23 cellular contexts compared by ENCODE assay signal in genomic region chr2:110742412-110742811, GRCh38. TPM values are rescaled to one million over a fixed set of nuclear protein-coding genes. Genes with fewer than 3 reads are reported as not detected.
DNase-seq lines count a peak whose midpoint lies in the region; ATAC-seq, FAIRE-seq and TF ChIP-seq lines count a peak whose summit lies in the region.
"Had no signal": no experiment of that assay in that cellular context is flagged by ENCODE, and none has a peak within 500 bp of the region (broad histone marks: within the 10 kb centered on the region; RNA-seq: fewer than 3 reads in every experiment).

No MANE protein-coding gene starts in this region.

- SMC1A ChIA-PET in GM12878 (lab: Charles Lee; ENCODE audit: uncharacterized antibody, unreplicated experiment) = interaction anchor here (1.1 to 1.7 kb wide), 5 partner anchors 13 to 73 kb away, joined by 3 to 8 read pairs (median 5); no protein-coding TSS in a partner anchor

- TF ChIP-seq CTCF in DND-41 (IDR thresholded peaks at IDR 0.05; ENCODE audit: borderline replicate concordance, extremely low read depth, low read length, poor library complexity, severe bottlenecking) (no peak), PC-9 (conservative IDR thresholded peaks at IDR 0.05) (no peak), GM12878 (IDR thresholded peaks at IDR 0.05 in 2 of 3, conservative IDR thresholded peaks at IDR 0.05 in 1 of 3; ENCODE audit: control insufficient read depth in 2 of 3, extremely low read depth in 1 of 3, insufficient read depth in 1 of 3, low read depth in 3 of 3, low read length in 3 of 3) (no peak)

- peaks cover 20% of the 10 kb centered on the region for H3F3A ChIP-seq in PC-9 (ENCODE audit: insufficient read depth, low read depth)

- H3K27ac ChIP-seq in DND-41 (ENCODE audit: low read length) (peak overlapping the region; percentile 71; the same call in 1 of the 2 replicates), PC-9 (peak overlapping the region; percentile 97), GM12878 (ENCODE audit: control insufficient read depth, insufficient read depth) (no peak overlapping the region)
- H3K27ac ChIP-seq: 22Rv1, BLaER1, C4-2B, GM23248 had no signal

- no peaks in the 10 kb centered on the region for H3K9me2 ChIP-seq in PC-9 (ENCODE audit: insufficient read depth)

- TF ChIP-seq POLR2A in GM12878 (IDR thresholded peaks at IDR 0.05; ENCODE audit: low read depth, low read length) = no peak
- no peak for TF ChIP-seq POLR2A in erythroblast (IDR thresholded peaks at IDR 0.05; ENCODE audit: low read length)

- no peak overlapping the region for H3K4me3 Mint-ChIP-seq in activated CD4-positive, alpha-beta T cell treated with anti-CD3 and anti-CD28 coated beads, Interleukin-2, amount 10 ng/mL, durations not matched to agents 7 days and 5 days
- H3K4me3 Mint-ChIP-seq in activated CD8-positive, alpha-beta memory T cell treated with anti-CD3 and anti-CD28 coated beads, Interleukin-2, amount 10 ng/mL, durations not matched to agents 7 days and 5 days = no peak overlapping the region
- H3K4me3 Mint-ChIP-seq: B cell; CD4-positive, CD25-positive, alpha-beta regulatory T cell; CD8-positive, alpha-beta T cell had no signal

- 0 out of 2 replicates have a peak overlapping the region, but pooled peaks have one; percentile 46 for H3K4me2 ChIP-seq in DND-41 (ENCODE audit: insufficient read depth, low read length)
- peak overlapping the region; percentile 86 for H3K4me2 ChIP-seq in PC-9
- no peak overlapping the region for H3K4me2 ChIP-seq in GM12878 (ENCODE audit: control insufficient read depth, insufficient read depth)
- H3K4me2 ChIP-seq: BLaER1 had no signal

- H3K9ac ChIP-seq in DND-41 (ENCODE audit: low read depth, low read length) (peak overlapping the region; percentile 31), GM12878 (ENCODE audit: control insufficient read depth, insufficient read depth, low read length) (no peak overlapping the region)
- H3K9ac ChIP-seq: BLaER1, GM23248 had no signal

- H2AFZ ChIP-seq in DND-41 (ENCODE audit: low read depth, low read length) (no peak overlapping the region), PC-9 (no peak overlapping the region), GM12878 (ENCODE audit: control insufficient read depth, low read depth, low read length) (no peak overlapping the region)
- H2AFZ ChIP-seq: GM23248 had no signal

- H3K9me3 Mint-ChIP-seq in activated CD4-positive, alpha-beta T cell treated with anti-CD3 and anti-CD28 coated beads, Interleukin-2, amount 10 ng/mL, durations not matched to agents 7 days and 5 days = peaks cover 6% of the 10 kb centered on the region
- peaks cover 6% of the 10 kb centered on the region for H3K9me3 Mint-ChIP-seq in activated CD8-positive, alpha-beta memory T cell treated with anti-CD3 and anti-CD28 coated beads, Interleukin-2, amount 10 ng/mL, durations not matched to agents 7 days and 5 days (ENCODE audit: low read depth)
- H3K9me3 Mint-ChIP-seq: CD8-positive, alpha-beta T cell had no signal

- no peak for TF ChIP-seq EP300 in GM12878 (IDR thresholded peaks at IDR 0.05; ENCODE audit: borderline replicate concordance in 1 of 2, control insufficient read depth in 1 of 2, low read depth in 2 of 2, low read length in 2 of 2)

- no peak overlapping the region for H3K27ac Mint-ChIP-seq in activated CD4-positive, alpha-beta T cell treated with anti-CD3 and anti-CD28 coated beads, Interleukin-2, amount 10 ng/mL, durations not matched to agents 7 days and 5 days
- no peak overlapping the region for H3K27ac Mint-ChIP-seq in activated CD8-positive, alpha-beta memory T cell treated with anti-CD3 and anti-CD28 coated beads, Interleukin-2, amount 10 ng/mL, durations not matched to agents 7 days and 5 days
- H3K27ac Mint-ChIP-seq: B cell; CD4-positive, CD25-positive, alpha-beta regulatory T cell; CD8-positive, alpha-beta T cell had no signal

- H3K27me3 Mint-ChIP-seq in activated CD4-positive, alpha-beta T cell treated with anti-CD3 and anti-CD28 coated beads, Interleukin-2, amount 10 ng/mL, durations not matched to agents 7 days and 5 days = peaks cover 61% of the 10 kb centered on the region
- H3K27me3 Mint-ChIP-seq in activated CD8-positive, alpha-beta memory T cell treated with anti-CD3 and anti-CD28 coated beads, Interleukin-2, amount 10 ng/mL, durations not matched to agents 7 days and 5 days = peaks cover 67% of the 10 kb centered on the region

- in situ Hi-C loops in GM12878 (cut with MboI) = loop anchor here (10.0 kb wide), 1 partner anchor 58 kb away; no protein-coding TSS in a partner anchor

- H3K4me3 ChIP-seq in DND-41 (ENCODE audit: low read depth in 1 of 2, low read length in 2 of 2) (no peak overlapping the region), PC-9 (peak overlapping the region; percentile 29; the same call in 1 of the 2 replicates), GM12878 (no peak overlapping the region)
- H3K4me3 ChIP-seq: BLaER1, GM23248 had no signal

- no peaks in the 10 kb centered on the region for H4K20me1 ChIP-seq in DND-41 (ENCODE audit: insufficient read depth, low read length)
- no peaks in the 10 kb centered on the region for H4K20me1 ChIP-seq in PC-9 (ENCODE audit: insufficient read depth)
- H4K20me1 ChIP-seq in GM12878 (ENCODE audit: control insufficient read depth, insufficient read depth) = no peaks in the 10 kb centered on the region
- H4K20me1 ChIP-seq: BLaER1 had no signal

- H3K9me3 ChIP-seq in DND-41 (ENCODE audit: insufficient read depth, low read length, severe bottlenecking) (peaks cover 3% of the 10 kb centered on the region), PC-9 (ENCODE audit: insufficient read depth, low read depth) (no peaks in the 10 kb centered on the region), GM12878 (replicated peaks; ENCODE audit: control insufficient read depth, insufficient read depth, low read length) (no peaks in the 10 kb centered on the region; the same call in 2 of the 3 replicates)
- H3K9me3 ChIP-seq: Caco-2 had no signal

- no peaks in the 10 kb centered on the region for H3K36me3 ChIP-seq in DND-41 (ENCODE audit: insufficient read depth, low read length)
- H3K36me3 ChIP-seq in PC-9 (ENCODE audit: low read depth) = no peaks in the 10 kb centered on the region
- H3K36me3 ChIP-seq in GM12878 (ENCODE audit: control insufficient read depth in 2 of 2, insufficient read depth in 2 of 2, low read length in 1 of 2) = no peaks in the 10 kb centered on the region
- H3K36me3 ChIP-seq: BLaER1 had no signal

- BruUV-seq in PC-9 (replicated peaks; lab: Mats Ljungman, UMichigan) = TSS peak; percentile 23
- BruUV-seq in GM12878 (replicated peaks; lab: Mats Ljungman, UMichigan) = no TSS peak

- H3K79me2 ChIP-seq in DND-41 (ENCODE audit: insufficient read depth, low read length) (no peaks in the 10 kb centered on the region), PC-9 (ENCODE audit: low read depth) (peaks cover 59% of the 10 kb centered on the region), GM12878 (ENCODE audit: control insufficient read depth, insufficient read depth, low read length) (no peaks in the 10 kb centered on the region)

- 0% methylated on average over 2 of the region's 2 CpGs for WGBS in GM12878 (ENCODE audit: insufficient coverage, insufficient replicate concordance, low lambda C conversion rate, missing lambda C conversion rate)

- peaks cover 7% of the 10 kb centered on the region for H3K36me3 Mint-ChIP-seq in activated CD4-positive, alpha-beta T cell treated with anti-CD3 and anti-CD28 coated beads, Interleukin-2, amount 10 ng/mL, durations not matched to agents 7 days and 5 days (ENCODE audit: low read depth)
- peaks cover 5% of the 10 kb centered on the region for H3K36me3 Mint-ChIP-seq in activated CD8-positive, alpha-beta memory T cell treated with anti-CD3 and anti-CD28 coated beads, Interleukin-2, amount 10 ng/mL, durations not matched to agents 7 days and 5 days
- H3K36me3 Mint-ChIP-seq: CD8-positive, alpha-beta T cell had no signal

- CTCF ChIA-PET in PC-9 (lab: Charles Lee) (no interaction called here), GM12878 (lab: Yijun Ruan, JAX) (interaction anchor here (1.2 kb wide), 1 partner anchor 13 kb away, joined by 4 read pairs; no protein-coding TSS in a partner anchor)
- CTCF ChIA-PET in activated CD4-positive, alpha-beta T cell treated with anti-CD3 and anti-CD28 coated beads, Interleukin-2, amount 10 ng/mL, durations not matched to agents 7 days and 5 days (lab: Charles Lee) = no interaction called here
- CTCF ChIA-PET in activated CD8-positive, alpha-beta memory T cell treated with anti-CD3 and anti-CD28 coated beads, Interleukin-2, amount 10 ng/mL, durations not matched to agents 7 days and 5 days (lab: Charles Lee) = interaction anchor here (0.9 kb wide), 1 partner anchor 13 kb away, joined by 3 read pairs; no protein-coding TSS in a partner anchor

- H3K27me3 ChIP-seq in DND-41 (ENCODE audit: insufficient read depth, low read length, poor library complexity) (no peaks in the 10 kb centered on the region), PC-9 (ENCODE audit: insufficient read depth, low read depth) (no peaks in the 10 kb centered on the region), GM12878 (replicated peaks in 1 of 2; ENCODE audit: control insufficient read depth in 2 of 2, insufficient read depth in 2 of 2, low read length in 1 of 2) (no peaks in the 10 kb centered on the region)
- H3K27me3 ChIP-seq: BLaER1 had no signal

- POLR2A ChIA-PET in PC-9 (lab: Charles Lee; ENCODE audit: unreplicated experiment) = interaction anchor here (0.6 kb wide), 1 partner anchor 65 kb away, joined by 3 read pairs; the partner anchor contains the start of gene BUB1
- POLR2A ChIA-PET in GM12878 (lab: Charles Lee) = interaction anchor here (1.7 kb wide), 1 partner anchor 63 kb away, joined by 4 read pairs; no protein-coding TSS in a partner anchor
- POLR2A ChIA-PET in activated CD4-positive, alpha-beta T cell treated with anti-CD3 and anti-CD28 coated beads, Interleukin-2, amount 10 ng/mL, durations not matched to agents 7 days and 5 days (lab: Charles Lee) = no interaction called here

- peaks cover 58% of the 10 kb centered on the region for H3K4me1 ChIP-seq in DND-41 (ENCODE audit: insufficient read depth, low read length)
- peaks cover 63% of the 10 kb centered on the region for H3K4me1 ChIP-seq in PC-9 (replicated peaks; ENCODE audit: insufficient read depth)
- H3K4me1 ChIP-seq in GM12878 (ENCODE audit: control insufficient read depth, insufficient read depth, low read length) = peaks cover 12% of the 10 kb centered on the region

- H3K4me1 Mint-ChIP-seq in activated CD4-positive, alpha-beta T cell treated with anti-CD3 and anti-CD28 coated beads, Interleukin-2, amount 10 ng/mL, durations not matched to agents 7 days and 5 days = peaks cover 37% of the 10 kb centered on the region
- H3K4me1 Mint-ChIP-seq in activated CD8-positive, alpha-beta memory T cell treated with anti-CD3 and anti-CD28 coated beads, Interleukin-2, amount 10 ng/mL, durations not matched to agents 7 days and 5 days = peaks cover 43% of the 10 kb centered on the region
- H3K4me1 Mint-ChIP-seq: B cell had no signal

- DNase-seq in DND-41 = no peak
- no peak for DNase-seq in PC-9
- DNase-seq in GM12878 (ENCODE audit: low read depth, low spot score) = no peak
- DNase-seq in activated CD4-positive, alpha-beta T cell treated with anti-CD3 and anti-CD28 coated beads, Interleukin-2, amount 10 ng/mL, durations not matched to agents 7 days and 5 days = no peak
- no peak for DNase-seq in activated CD8-positive, alpha-beta memory T cell treated with anti-CD3 and anti-CD28 coated beads, Interleukin-2, amount 10 ng/mL, durations not matched to agents 7 days and 5 days
- no peak for DNase-seq in erythroblast (lab: John Stamatoyannopoulos, UW)
- DNase-seq: CD4-positive, CD25-positive, alpha-beta regulatory T cell; CD8-positive, alpha-beta T cell; DMS153; EL; GDM1; GM23248; HCEC 1CT had no signal

- RAD21 ChIA-PET in GM12878 (lab: Charles Lee; ENCODE audit: unreplicated experiment) = no interaction called here

- no peak for FAIRE-seq in GM12878 (lab: Jason Lieb, UNC)
- FAIRE-seq: A204.1, H1 had no signal

- no peak for ATAC-seq in DND-41 (ENCODE audit: insufficient read depth, low read depth)
- ATAC-seq in GM18868 (IDR thresholded peaks at IDR 0.05; ENCODE audit: unreplicated experiment) = peak; percentile 61
- ATAC-seq in GM12878 = peak; percentile 57
- no peak for ATAC-seq in GM21367 (IDR thresholded peaks at IDR 0.05; ENCODE audit: unreplicated experiment)
- no peak for ATAC-seq in activated CD8-positive, alpha-beta memory T cell treated with anti-CD3 and anti-CD28 coated beads, Interleukin-2, amount 10 ng/mL, durations not matched to agents 7 days and 5 days
- ATAC-seq: CD8-positive, alpha-beta T cell had no signal

- intact Hi-C loops in PC-9 (cut with micrococcal nuclease; ENCODE audit: unreplicated experiment) (loop anchor here (5.0 to 10.0 kb wide), 2 partner anchors 55 to 962 kb away; no protein-coding TSS in a partner anchor), GM12878 (cut with micrococcal nuclease; ENCODE audit: unreplicated experiment) (no loop called here)

- TF ChIP-seq RAD21 in GM12878 (IDR thresholded peaks at IDR 0.05; ENCODE audit: insufficient read depth, low read depth, low read length) = no peak

RNA-seq across cellular contexts. Expression of gene ACOXL, which starts 10.0 kb away (rescaled TPM):
- total RNA-seq in PC-9 (2021) (9.1 and 10.7 TPM in 2 replicates), GM12878 (2014; rRNA removed) (0.73 and 1.1 TPM in 2 replicates), GM12878 (2014; rRNA removed; fragmentation: Illumina TruSeq; extraction: Trizol) (0.78 and 1.2 TPM in 2 replicates), GM12878 (2021) (0.51 and 1.1 TPM in 2 replicates)
- 11.3 and 14.2 TPM in 2 replicates for total RNA-seq in GM12878 (2013; cell fraction: nucleolus; rRNA removed)
- 0.45 TPM for polyA plus RNA-seq in GM12878 (2011; ENCODE audit: low read depth)
- polyA plus RNA-seq in GM12878 (2011; rRNA removed) (0.78 and 0.79 TPM in 2 replicates), GM12878 (2014; fragmentation: Illumina TruSeq; extraction: Trizol) (0.65 and 0.71 TPM in 2 replicates), GM12878 (2014; fragmentation: Nextera tagmentation; extraction: Ambion mirVana) (under 1 TPM; 0.05 to 0.47 TPM), GM12878 (2014; rRNA removed) (0.90 and 1.3 TPM in 2 replicates), GM12878 (2016; fragmentation: Nextera tagmentation; extraction: Ambion mirVana) (under 1 TPM; 0.68 to 0.83 TPM)
- polyA plus RNA-seq in GM12878 (2011; cell fraction: cytosol; rRNA removed) = 0.67 and 0.92 TPM in 2 replicates
- 1.4 and 1.5 TPM in 2 replicates for polyA plus RNA-seq in GM12878 (2011; cell fraction: nucleus; rRNA removed)
- 0.95 and 1.8 TPM in 2 replicates for polyA plus RNA-seq in GM12878 (2012)
- 0.52 and 2.3 TPM in 2 replicates for polyA minus RNA-seq in GM12878 (2011; rRNA and poly(A)+ RNA removed)
- polyA minus RNA-seq in GM12878 (2011; cell fraction: cytosol; rRNA and poly(A)+ RNA removed) = not detected in 2 replicates
- polyA minus RNA-seq in GM12878 (2011; cell fraction: nucleus; rRNA and poly(A)+ RNA removed) = 0.97 and 1.6 TPM in 2 replicates
- total RNA-seq in activated CD4-positive, alpha-beta T cell treated with anti-CD3 and anti-CD28 coated beads, Interleukin-2, amount 10 ng/mL, durations not matched to agents 7 days and 5 days = under 1 TPM in 1 of 2 experiments, not detected in 1; 0.15 TPM
- total RNA-seq in activated CD8-positive, alpha-beta memory T cell treated with anti-CD3 and anti-CD28 coated beads, Interleukin-2, amount 10 ng/mL, durations not matched to agents 7 days and 5 days = under 1 TPM; 0.20 to 0.96 TPM
- total RNA-seq: B cell; CD4-positive, CD25-positive, alpha-beta regulatory T cell; CD8-positive, alpha-beta T cell; GM23248 had no signal
- polyA plus RNA-seq: AG04450, GM23248 had no signal

Comparison
In these comparisons a context has a peak if more than half of its experiments do, and no peak if none do; other contexts are left out.
1. ATAC-seq: peak in GM18868 (single experiment) and GM12878 (single experiment); none in DND-41 (single experiment), GM21367 (single experiment) and activated CD8-positive, alpha-beta memory T cell treated with anti-CD3 and anti-CD28 coated beads, Interleukin-2, amount 10 ng/mL, durations not matched to agents 7 days and 5 days (single experiment).
2. CTCF ChIA-PET loops: an anchor here in GM12878 (1.2 kb wide) and activated CD8-positive, alpha-beta memory T cell treated with anti-CD3 and anti-CD28 coated beads, Interleukin-2, amount 10 ng/mL, durations not matched to agents 7 days and 5 days (0.9 kb wide); none called in PC-9 and activated CD4-positive, alpha-beta T cell treated with anti-CD3 and anti-CD28 coated beads, Interleukin-2, amount 10 ng/mL, durations not matched to agents 7 days and 5 days.